ENCODE assay signal across 8 cellular contexts in the genomic region with DNA sequence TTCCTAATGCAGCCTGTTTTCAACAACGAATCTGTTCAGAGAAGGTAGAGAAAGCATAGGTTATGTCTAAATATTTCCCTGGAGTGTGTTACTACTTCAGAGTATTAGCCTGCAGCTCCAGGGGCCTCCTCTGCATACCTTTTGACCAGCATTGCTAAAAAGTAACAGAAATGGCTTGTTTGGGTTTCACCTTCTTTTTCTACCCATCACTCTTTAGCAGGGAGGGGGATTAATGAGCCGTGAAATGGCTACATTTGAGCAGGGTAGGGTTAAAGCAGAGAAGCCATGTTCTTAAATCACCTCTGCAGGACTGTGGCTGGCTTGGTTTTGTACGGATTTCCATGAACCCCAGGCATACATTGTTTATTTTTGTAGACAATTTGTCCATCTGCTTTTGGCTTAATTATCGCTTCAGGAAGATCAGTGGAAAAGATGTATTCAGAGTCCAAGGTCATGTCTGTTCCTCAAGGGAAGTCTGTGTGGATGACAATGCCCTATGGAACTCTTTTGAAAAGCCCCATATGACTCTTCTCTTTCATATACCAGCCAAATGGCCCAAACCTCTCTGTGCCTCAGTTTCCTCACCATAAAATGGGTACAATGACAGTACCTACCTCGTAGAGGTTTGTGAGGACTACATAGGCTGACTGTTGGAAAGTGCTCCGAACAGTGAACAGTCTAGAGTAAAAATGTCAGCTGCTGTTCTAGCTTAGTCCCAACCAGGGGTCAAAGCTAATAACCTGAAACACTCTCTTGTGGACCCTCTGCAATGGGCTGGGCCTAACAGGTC.
DNase-seq lines count a peak whose midpoint lies in the region; ATAC-seq and TF ChIP-seq lines count a peak whose summit lies in the region.

No MANE protein-coding gene starts in this region.

- peaks cover 12% of the 10 kb centered on the region for H3K4me1 ChIP-seq in endodermal cell (ENCODE audit: control insufficient read depth, insufficient read depth, low read length)
- peaks cover 2 to 93% (median 90%) of the 10 kb centered on the region in 4 donors for H3K4me1 ChIP-seq in sigmoid colon

- H3K27ac ChIP-seq in endodermal cell (ENCODE audit: low read depth, low read length) (no peak overlapping the region), sigmoid colon (peak overlapping the region; percentile 87 to 98 (median 90)), WERI-Rb-1 (no peak overlapping the region)

- WGBS in endodermal cell (ENCODE audit: insufficient coverage in 1 of 2, insufficient read length in 1 of 2), 2 experiments: 91 to 92% methylated on average over 5 to 6 of the region's 6 CpGs
- 77 to 79% methylated on average over 6 of the region's 6 CpGs for WGBS in sigmoid colon, 2 donors

- H3K27me3 ChIP-seq in endodermal cell (ENCODE audit: control insufficient read depth, insufficient read depth, low read length, poor library complexity, severe bottlenecking) (no peaks in the 10 kb centered on the region), sigmoid colon (no peaks in the 10 kb centered on the region), WERI-Rb-1 (ENCODE audit: insufficient read depth, low read depth, severe bottlenecking) (no peaks in the 10 kb centered on the region)

- no peak overlapping the region for H3K4me3 ChIP-seq in endodermal cell (ENCODE audit: low read length)
- H3K4me3 ChIP-seq in sigmoid colon: no peak overlapping the region
- H3K4me3 ChIP-seq in WERI-Rb-1 (ENCODE audit: low read depth, low read length): no peak overlapping the region

- H3K9ac ChIP-seq in endodermal cell (ENCODE audit: extremely low read depth, low read length, poor library complexity, severe bottlenecking): no peak overlapping the region

- peaks cover 68% of the 10 kb centered on the region for H3K36me3 ChIP-seq in endodermal cell (ENCODE audit: control insufficient read depth, insufficient read depth, low read length)
- peaks cover 0 to 15% (median 0%) of the 10 kb centered on the region in 4 donors for H3K36me3 ChIP-seq in sigmoid colon
- H3K36me3 ChIP-seq in WERI-Rb-1: no peaks in the 10 kb centered on the region

- H3K27ac Mint-ChIP-seq in endodermal cell: peak overlapping the region; percentile 93

- no peaks in the 10 kb centered on the region for H3K9me3 ChIP-seq in endodermal cell (ENCODE audit: control insufficient read depth, low read length)
- H3K9me3 ChIP-seq in sigmoid colon: no peaks in the 10 kb centered on the region
- H3K9me3 ChIP-seq in WERI-Rb-1 (ENCODE audit: severe bottlenecking): no peaks in the 10 kb centered on the region

- peak; percentile 16 for ATAC-seq in GM19023 (IDR thresholded peaks at IDR 0.05; ENCODE audit: unreplicated experiment)
- peak; percentile 3 for ATAC-seq in HG03342 (IDR thresholded peaks at IDR 0.05; ENCODE audit: unreplicated experiment)
- no peak for ATAC-seq in HG03097 (IDR thresholded peaks at IDR 0.05; ENCODE audit: low FRiP score, unreplicated experiment)
- no peak for ATAC-seq in GM18870 (IDR thresholded peaks at IDR 0.05; ENCODE audit: unreplicated experiment)

- H3K9me3 Mint-ChIP-seq in endodermal cell: no peaks in the 10 kb centered on the region

- H3K27me3 Mint-ChIP-seq in endodermal cell (ENCODE audit: insufficient read depth): no peaks in the 10 kb centered on the region

- no peak for TF ChIP-seq CTCF in endodermal cell (conservative IDR thresholded peaks at IDR 0.05)
- TF ChIP-seq CTCF in sigmoid colon (IDR thresholded peaks at IDR 0.05): no peak
- TF ChIP-seq CTCF in WERI-Rb-1 (IDR thresholded peaks at IDR 0.05; ENCODE audit: low read depth, low read length): no peak

- H3K4me1 Mint-ChIP-seq in endodermal cell: peaks cover 31% of the 10 kb centered on the region

- DNase-seq in endodermal cell: no peak
- DNase-seq in sigmoid colon: no peak
- no peak for DNase-seq in WERI-Rb-1
- DNase-seq in activated naive CD4-positive, alpha-beta T cell treated with anti-CD3 and anti-CD28 coated beads, Interleukin-2, amount 50 U/mL, for 16 hours: no peak

- no peak for TF ChIP-seq POLR2A in sigmoid colon (IDR thresholded peaks at IDR 0.05)

- intact Hi-C loops in sigmoid colon (cut with DNase I): loop anchor here (1.0 to 2.0 kb wide), 2 partner anchors 73 to 106 kb away; no protein-coding TSS in a partner anchor

- no peak overlapping the region for H3K4me3 Mint-ChIP-seq in endodermal cell

- no peak for TF ChIP-seq EP300 in sigmoid colon (IDR thresholded peaks at IDR 0.05)

- H3K36me3 Mint-ChIP-seq in endodermal cell (ENCODE audit: low read depth): peaks cover 56% of the 10 kb centered on the region

Comparison
In these comparisons a context has a peak if more than half of its experiments do, and no peak if none do; other contexts are left out.
1. ATAC-seq: peak in GM19023 (single experiment) and HG03342 (single experiment); none in HG03097 (single experiment) and GM18870 (single experiment).
2. H3K27ac ChIP-seq: peak in sigmoid colon (4 of 4); none in endodermal cell (single experiment) and WERI-Rb-1 (single experiment).